Comparison of ENCODE assay signal across 8 cellular contexts in genomic region chr10:63464402-63465292, GRCh38. TPM values are rescaled to one million over a fixed set of nuclear protein-coding genes. Genes with fewer than 3 reads are reported as not detected.
A peak's percentile ranks its signal among the peaks of the same experiment; 100 is the strongest.
DNase-seq lines count a peak whose midpoint lies in the region; ATAC-seq and TF ChIP-seq lines count a peak whose summit lies in the region.

No MANE protein-coding gene starts in this region.

- DNase-seq in Caco-2 (no peak), SW480 (ENCODE audit: low spot score) (peak; percentile 43), epithelial cell of esophagus (ENCODE audit: low read depth) (peak; percentile 37), SIG-M5 (lab: John Stamatoyannopoulos, UW) (no peak), AG08395 (ENCODE audit: low spot score) (no peak)
- no peak for DNase-seq in naive thymus-derived CD4-positive, alpha-beta T cell

- BruUV-seq in Caco-2 (replicated peaks; lab: Mats Ljungman, UMichigan), result TSS peak; percentile 36

- H3K36me3 ChIP-seq in Caco-2 (ENCODE audit: control insufficient read depth, insufficient read depth, low read length), result no peaks in the 10 kb centered on the region
- peaks cover 0 to 8% (median 0%) of the 10 kb centered on the region in 3 experiments for H3K36me3 ChIP-seq in naive thymus-derived CD4-positive, alpha-beta T cell (ENCODE audit: control insufficient read depth in 2 of 3, insufficient read depth in 3 of 3, low read length in 3 of 3)

- H3K4me3 Mint-ChIP-seq in Caco-2 (ENCODE audit: unreplicated experiment), result peak overlapping the region; percentile 100
- peak overlapping the region; percentile 88 to 98 (median 95) for H3K4me3 Mint-ChIP-seq in naive thymus-derived CD4-positive, alpha-beta T cell

- H3K4me3 ChIP-seq in Caco-2 (ENCODE audit: low read depth, low read length) (peak overlapping the region; percentile 96), epithelial cell of esophagus (ENCODE audit: low read length) (peak overlapping the region; percentile 86)
- peak overlapping the region; percentile 89 for H3K4me3 ChIP-seq in naive thymus-derived CD4-positive, alpha-beta T cell (ENCODE audit: low read length)

- no peaks in the 10 kb centered on the region for H3K27me3 ChIP-seq in Caco-2 (replicated peaks; ENCODE audit: control insufficient read depth, insufficient read depth, low read length)
- H3K27me3 ChIP-seq in naive thymus-derived CD4-positive, alpha-beta T cell (ENCODE audit: control insufficient read depth in 2 of 2, insufficient read depth in 2 of 2, low read length in 2 of 2), result no peaks in the 10 kb centered on the region

- TF ChIP-seq CTCF in Caco-2 (IDR thresholded peaks at IDR 0.05; ENCODE audit: insufficient read depth in 1 of 2, low read depth in 1 of 2, low read length in 1 of 2, severe bottlenecking in 1 of 2, unreplicated experiment in 1 of 2), result no peak
- TF ChIP-seq CTCF in epithelial cell of esophagus (IDR thresholded peaks at IDR 0.05; ENCODE audit: insufficient read depth, low read depth, low read length, missing control alignments), result no peak

- CTCF ChIA-PET in Caco-2 (lab: Charles Lee), result interaction anchor here (0.9 to 1.9 kb wide), 4 partner anchors 50 to 298 kb away, joined by 3 to 7 read pairs (median 4); no protein-coding TSS in a partner anchor
- CTCF ChIA-PET in naive thymus-derived CD4-positive, alpha-beta T cell (lab: Charles Lee), result interaction anchor here (1.0 kb wide), 1 partner anchor 247 kb away, joined by 3 read pairs; no protein-coding TSS in a partner anchor

- H3K27me3 Mint-ChIP-seq in Caco-2 (ENCODE audit: insufficient read depth, unreplicated experiment), result no peaks in the 10 kb centered on the region
- H3K27me3 Mint-ChIP-seq in naive thymus-derived CD4-positive, alpha-beta T cell, result peaks cover 0 to 31% (median 0%) of the 10 kb centered on the region in 5 donors

- POLR2A ChIA-PET in Caco-2 (lab: Charles Lee), result interaction anchor here (0.6 to 1.1 kb wide), 3 partner anchors 98 to 195 kb away, joined by 3 read pairs; no protein-coding TSS in a partner anchor
- POLR2A ChIA-PET in naive thymus-derived CD4-positive, alpha-beta T cell (lab: Charles Lee), result interaction anchor here (0.6 to 1.1 kb wide), 5 partner anchors 38 to 196 kb away, joined by 3 to 4 read pairs (median 3); no protein-coding TSS in a partner anchor

- ATAC-seq in GM19452 (IDR thresholded peaks at IDR 0.05; ENCODE audit: unreplicated experiment), result peak; percentile 56
- ATAC-seq in HG03457 (IDR thresholded peaks at IDR 0.05; ENCODE audit: unreplicated experiment), result peak; percentile 39
- ATAC-seq in naive thymus-derived CD4-positive, alpha-beta T cell, result peak; percentile 33

- no peaks in the 10 kb centered on the region for H3K9me3 ChIP-seq in Caco-2
- H3K9me3 ChIP-seq in naive thymus-derived CD4-positive, alpha-beta T cell (ENCODE audit: control insufficient read depth in 2 of 3, low read length in 3 of 3), result no peaks in the 10 kb centered on the region

- peaks cover 34% of the 10 kb centered on the region for H3K36me3 Mint-ChIP-seq in Caco-2 (ENCODE audit: insufficient read depth, unreplicated experiment)
- H3K36me3 Mint-ChIP-seq in naive thymus-derived CD4-positive, alpha-beta T cell, result peaks cover 0 to 2% (median 0%) of the 10 kb centered on the region in 5 donors

- peak overlapping the region; percentile 86 for H3K27ac ChIP-seq in naive thymus-derived CD4-positive, alpha-beta T cell (ENCODE audit: low read depth, low read length)

- peak overlapping the region; percentile 100 for H3K27ac Mint-ChIP-seq in Caco-2 (ENCODE audit: unreplicated experiment)
- peak overlapping the region; percentile 7 to 95 (median 88) for H3K27ac Mint-ChIP-seq in naive thymus-derived CD4-positive, alpha-beta T cell

- no peaks in the 10 kb centered on the region for H3K9me3 Mint-ChIP-seq in Caco-2 (ENCODE audit: unreplicated experiment)
- H3K9me3 Mint-ChIP-seq in naive thymus-derived CD4-positive, alpha-beta T cell, result peaks cover 0 to 2% (median 0%) of the 10 kb centered on the region in 11 donors

- H3K4me1 Mint-ChIP-seq in Caco-2 (ENCODE audit: low read depth, unreplicated experiment), result peaks cover 39% of the 10 kb centered on the region
- peaks cover 9 to 67% (median 29%) of the 10 kb centered on the region in 7 donors for H3K4me1 Mint-ChIP-seq in naive thymus-derived CD4-positive, alpha-beta T cell

- H3K4me1 ChIP-seq in Caco-2, result peaks cover 16% of the 10 kb centered on the region; the same call in 1 of the 2 replicates
- H3K4me1 ChIP-seq in naive thymus-derived CD4-positive, alpha-beta T cell (ENCODE audit: control insufficient read depth in 2 of 2, insufficient read depth in 2 of 2, low read length in 2 of 2), result peaks cover 0 to 16% of the 10 kb centered on the region in 2 donors

- intact Hi-C loops in Caco-2 (cut with micrococcal nuclease; ENCODE audit: unreplicated experiment), result loop anchor here (2.0 to 5.0 kb wide), 4 partner anchors 196 to 297 kb away; no protein-coding TSS in a partner anchor
- intact Hi-C loops in naive thymus-derived CD4-positive, alpha-beta T cell (cut with micrococcal nuclease), result loop anchor here (1.0 to 5.0 kb wide), 13 partner anchors 44 to 331 kb away; partner anchors contain the start of genes NRBF2 (in 1 of the 2) and REEP3 (in 1 of the 2)

RNA-seq across cellular contexts. Expression of gene JMJD1C, which starts 1.1 kb away (rescaled TPM):
- 89.7 and 95.7 TPM in 2 replicates for total RNA-seq in Caco-2 (2022)
- 100 to 1,000 TPM in 4 of 5 experiments, 10 to 100 TPM in 1; 67.6 to 331 (median 137) TPM for total RNA-seq in naive thymus-derived CD4-positive, alpha-beta T cell
- polyA plus RNA-seq in naive thymus-derived CD4-positive, alpha-beta T cell, result 10 to 100 TPM; 59.0 to 68.4 TPM

RNA-seq across cellular contexts. Expression of gene REEP3, which starts 56.6 kb away (rescaled TPM):
- 56.6 and 66.4 TPM in 2 replicates for total RNA-seq in Caco-2 (2022)
- 10 to 100 TPM in 2 of 5 experiments, 1 to 10 TPM in 3; 3.6 to 21.6 (median 9.0) TPM for total RNA-seq in naive thymus-derived CD4-positive, alpha-beta T cell
- polyA plus RNA-seq in naive thymus-derived CD4-positive, alpha-beta T cell, result 1 to 10 TPM; 1.6 to 2.6 TPM

Comparison
In these comparisons a context has a peak if more than half of its experiments do, and no peak if none do; other contexts are left out.
1. DNase-seq: peak in SW480 (single experiment) and epithelial cell of esophagus (single experiment); none in Caco-2 (0 of 2), naive thymus-derived CD4-positive, alpha-beta T cell (0 of 9), SIG-M5 (single experiment) and AG08395 (single experiment).
2. Peak in every context shown above with its lines, with median percentiles within 50 percentile points of each other: H3K4me3 ChIP-seq and ATAC-seq.